ENCODE assay signal across 8 cellular contexts in the genomic region with DNA sequence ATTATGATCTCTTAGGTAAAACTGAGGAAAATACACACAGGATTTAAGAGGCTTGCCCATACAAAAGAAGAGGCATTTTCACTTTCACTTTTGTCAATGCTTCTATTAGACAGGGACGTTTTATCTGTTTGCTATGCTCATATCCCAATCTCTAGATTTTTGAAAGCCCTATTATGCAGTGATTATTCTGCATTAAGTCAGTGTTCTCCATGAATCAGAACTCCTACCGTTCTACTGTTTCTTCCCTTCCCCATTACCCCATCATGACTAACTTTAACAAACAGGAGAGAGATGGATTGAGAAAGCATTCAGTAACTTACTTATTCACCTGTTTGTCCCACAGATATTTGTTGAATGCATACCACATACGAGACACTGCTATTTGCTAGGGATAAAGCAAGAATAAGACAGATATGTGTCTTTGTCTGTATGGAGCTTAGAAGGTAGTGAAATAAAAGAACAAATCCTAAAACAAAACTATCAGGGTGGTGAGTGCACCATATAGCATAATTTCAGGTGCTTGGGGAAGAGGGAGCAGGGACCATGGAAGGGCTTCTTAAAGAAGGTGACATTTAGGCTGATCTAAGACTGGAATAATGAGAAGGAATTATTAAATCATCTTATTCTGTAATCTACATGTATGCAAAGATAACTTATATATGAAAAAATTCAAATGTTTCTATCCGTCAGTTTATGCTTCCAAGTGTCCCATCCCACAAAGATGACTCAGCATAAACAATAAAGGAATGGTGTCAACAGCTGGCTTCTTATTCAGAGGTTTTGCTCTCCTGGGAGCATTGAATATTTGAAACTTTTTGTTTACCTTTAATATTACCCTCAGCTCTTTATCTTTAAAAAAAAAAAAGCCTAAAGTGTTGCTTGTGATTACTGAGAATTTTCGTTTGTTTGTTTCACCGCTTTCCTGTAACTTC.
DNase-seq lines count a peak whose midpoint lies in the region; ATAC-seq and TF ChIP-seq lines count a peak whose summit lies in the region.

No MANE protein-coding gene starts in this region.

- peaks cover 7 to 25% (median 15%) of the 10 kb centered on the region in 7 donors for H3K4me1 Mint-ChIP-seq in naive thymus-derived CD4-positive, alpha-beta T cell
- no peaks in the 10 kb centered on the region for H3K4me1 Mint-ChIP-seq in H9

- peak overlapping the region; percentile 69 to 93 (median 88) for H3K4me3 Mint-ChIP-seq in naive thymus-derived CD4-positive, alpha-beta T cell
- no peak overlapping the region for H3K4me3 Mint-ChIP-seq in H9

- H3K9me3 ChIP-seq in naive thymus-derived CD4-positive, alpha-beta T cell (ENCODE audit: control insufficient read depth in 2 of 3, low read length in 3 of 3) = no peaks in the 10 kb centered on the region
- H3K9me3 ChIP-seq in H9 (ENCODE audit: control insufficient read depth, low read depth, low read length) = no peaks in the 10 kb centered on the region

- H3T11ph ChIP-seq in H9 (ENCODE audit: low read length) = no peak overlapping the region

- POLR2A ChIA-PET in naive thymus-derived CD4-positive, alpha-beta T cell (lab: Charles Lee) = no interaction called here

- no peak overlapping the region for H4K5ac ChIP-seq in H9 (ENCODE audit: insufficient read length, low read depth, low read length)

- intact Hi-C loops in naive thymus-derived CD4-positive, alpha-beta T cell (cut with micrococcal nuclease) = no loop called here
- intact Hi-C loops in lower leg skin (cut with DNase I; ENCODE audit: low total_unique reads) = no loop called here

- in situ Hi-C loops in astrocyte of the spinal cord (cut with HindIII; ENCODE audit: low sequenced_read_pairs) = no loop called here

- no peak overlapping the region for H3K18ac ChIP-seq in H9 (ENCODE audit: insufficient read length, low read depth, low read length)

- H4K91ac ChIP-seq in H9 (ENCODE audit: insufficient read length, low read depth, low read length) = no peak overlapping the region

- TF ChIP-seq CTCF in astrocyte of the spinal cord (IDR thresholded peaks at IDR 0.05; ENCODE audit: low read depth, low read length) = no peak
- no peak for TF ChIP-seq CTCF in lower leg skin (IDR thresholded peaks at IDR 0.05)
- no peak for TF ChIP-seq CTCF in H9 (conservative IDR thresholded peaks at IDR 0.05)

- DNase-seq in DMS53 treated with DMSO at 0.1 percent for 48 hours (lab: John Stamatoyannopoulos, UW; ENCODE audit: unreplicated experiment) (peak; percentile 61), astrocyte of the spinal cord (ENCODE audit: low read depth, low spot score) (peak; percentile 35), lower leg skin (ENCODE audit: low spot score in 2 of 2) (no peak), MV-4-11 (lab: John Stamatoyannopoulos, UW) (no peak), H9 (no peak)
- peak; percentile 23 for DNase-seq in Jurkat, Clone E6-1 (ENCODE audit: low read depth, low spot score)
- peak in 4 of 9 donors; percentile 3 to 23 (median 10) for DNase-seq in naive thymus-derived CD4-positive, alpha-beta T cell

- H3K14ac ChIP-seq in H9 (ENCODE audit: insufficient read depth, low read length) = no peak overlapping the region

- no peak overlapping the region for H3K4me2 ChIP-seq in H9 (ENCODE audit: insufficient read depth, insufficient read length, low read length)

- WGBS in lower leg skin, 2 donors = 33 to 37% methylated on average over 6 of the region's 6 CpGs
- no CpG with 5 or more reads among the region's 6 CpGs for WGBS in H9 (ENCODE audit: extremely low coverage, insufficient read length, low lambda C conversion rate)

- peak overlapping the region; percentile 22 for H3K4me3 ChIP-seq in Jurkat, Clone E6-1 (ENCODE audit: low read length)
- H3K4me3 ChIP-seq in astrocyte of the spinal cord (ENCODE audit: low read depth, low read length) (peak overlapping the region; percentile 11), lower leg skin (ENCODE audit: low read depth, poor library complexity, severe bottlenecking) (no peak overlapping the region)
- peak overlapping the region; percentile 51 for H3K4me3 ChIP-seq in naive thymus-derived CD4-positive, alpha-beta T cell (ENCODE audit: low read length)

- H3K27ac ChIP-seq in naive thymus-derived CD4-positive, alpha-beta T cell (ENCODE audit: low read depth, low read length) = peak overlapping the region; percentile 44
- H3K27ac ChIP-seq in H9 (ENCODE audit: insufficient read length, low read depth, low read length) = no peak overlapping the region

- no peaks in the 10 kb centered on the region for H4K20me1 ChIP-seq in H9 (ENCODE audit: control insufficient read depth, insufficient read depth, insufficient read length)

- H3K79me1 ChIP-seq in H9 (ENCODE audit: insufficient read depth, low read depth, low read length, poor library complexity, severe bottlenecking) = no peaks in the 10 kb centered on the region

- H3K23ac ChIP-seq in H9 (ENCODE audit: insufficient read length, low read depth, low read length) = no peak overlapping the region

- no peak overlapping the region for H3K9ac ChIP-seq in H9 (ENCODE audit: extremely low read depth, insufficient read length, low read length)

- H3K23me2 ChIP-seq in H9 (ENCODE audit: insufficient read length, low read depth, low read length, poor library complexity, severe bottlenecking) = no peaks in the 10 kb centered on the region

- H3K79me2 ChIP-seq in H9 (ENCODE audit: insufficient read depth, low read length) = no peaks in the 10 kb centered on the region

- H2BK5ac ChIP-seq in H9 (ENCODE audit: insufficient read length, low read length) = no peak overlapping the region

- no peak overlapping the region for H2BK15ac ChIP-seq in H9 (ENCODE audit: low read depth, low read length)

- no peak overlapping the region for H2BK20ac ChIP-seq in H9 (ENCODE audit: low read depth, low read length, poor library complexity, severe bottlenecking)

- no peak overlapping the region for H4K8ac ChIP-seq in H9 (replicated peaks; ENCODE audit: insufficient read length, low read depth, low read length)

- H3K4ac ChIP-seq in H9 (ENCODE audit: low read depth, low read length) = no peak overlapping the region

- CTCF ChIA-PET in naive thymus-derived CD4-positive, alpha-beta T cell (lab: Charles Lee) = no interaction called here

- peaks cover 0 to 9% (median 4%) of the 10 kb centered on the region in 11 donors for H3K9me3 Mint-ChIP-seq in naive thymus-derived CD4-positive, alpha-beta T cell
- peaks cover 0 to 4% of the 10 kb centered on the region in 2 experiments; a peak in 3 of 5 replicates for H3K9me3 Mint-ChIP-seq in H9

- peaks cover 0 to 11% (median 4%) of the 10 kb centered on the region in 5 donors for H3K36me3 Mint-ChIP-seq in naive thymus-derived CD4-positive, alpha-beta T cell
- peaks cover 0 to under 1% (median 0%) of the 10 kb centered on the region in 3 experiments; a peak in 3 of 7 replicates for H3K36me3 Mint-ChIP-seq in H9 (ENCODE audit: insufficient read depth in 1 of 3, low read depth in 3 of 3)

- H3K27me3 Mint-ChIP-seq in naive thymus-derived CD4-positive, alpha-beta T cell = peaks cover 0 to 14% (median 8%) of the 10 kb centered on the region in 5 donors
- no peaks in the 10 kb centered on the region for H3K27me3 Mint-ChIP-seq in H9 (ENCODE audit: low read depth)

- H3K27me3 ChIP-seq in naive thymus-derived CD4-positive, alpha-beta T cell (ENCODE audit: control insufficient read depth in 2 of 2, insufficient read depth in 2 of 2, low read length in 2 of 2) = no peaks in the 10 kb centered on the region
- H3K27me3 ChIP-seq in H9 (ENCODE audit: insufficient read depth, low read length) = no peaks in the 10 kb centered on the region

- H3K56ac ChIP-seq in H9 (ENCODE audit: insufficient read length, low read depth, low read length) = no peak overlapping the region

- no peaks in the 10 kb centered on the region for H3K4me1 ChIP-seq in naive thymus-derived CD4-positive, alpha-beta T cell (ENCODE audit: control insufficient read depth in 2 of 2, insufficient read depth in 2 of 2, low read length in 2 of 2)
- H3K4me1 ChIP-seq in H9 (ENCODE audit: insufficient read depth, low read length) = no peaks in the 10 kb centered on the region

- no peak overlapping the region for H2AK5ac ChIP-seq in H9 (ENCODE audit: insufficient read length, low read length)

- no peak overlapping the region for H2BK12ac ChIP-seq in H9 (ENCODE audit: insufficient read length, low read depth, low read length)

- peak overlapping the region; percentile 70 to 91 (median 78) for H3K27ac Mint-ChIP-seq in naive thymus-derived CD4-positive, alpha-beta T cell
- H3K27ac Mint-ChIP-seq in H9 = no peak overlapping the region; a peak in 1 of 7 replicates

- no peak for TF ChIP-seq POLR2A in lower leg skin (IDR thresholded peaks at IDR 0.05)

- H3K36me3 ChIP-seq in naive thymus-derived CD4-positive, alpha-beta T cell (ENCODE audit: control insufficient read depth in 2 of 3, insufficient read depth in 3 of 3, low read length in 3 of 3) = no peaks in the 10 kb centered on the region

- no peak overlapping the region for H2AFZ ChIP-seq in H9 (ENCODE audit: low read length)

- peak; percentile 80 for ATAC-seq in GM21360 (IDR thresholded peaks at IDR 0.05; ENCODE audit: unreplicated experiment)
- ATAC-seq in naive thymus-derived CD4-positive, alpha-beta T cell = peak; percentile 38

- no peak overlapping the region for H2BK120ac ChIP-seq in H9 (ENCODE audit: low read depth, low read length, poor library complexity, severe bottlenecking)

Comparison
In these comparisons a context has a peak if more than half of its experiments do, and no peak if none do; other contexts are left out.
1. DNase-seq: peak in DMS53 treated with DMSO at 0.1 percent for 48 hours (single experiment), Jurkat, Clone E6-1 (single experiment) and astrocyte of the spinal cord (single experiment); none in lower leg skin (0 of 2), MV-4-11 (single experiment) and H9 (single experiment).
2. H3K27ac Mint-ChIP-seq: peak in naive thymus-derived CD4-positive, alpha-beta T cell (9 of 9); none in H9 (0 of 3).
3. H3K4me3 Mint-ChIP-seq: peak in naive thymus-derived CD4-positive, alpha-beta T cell (10 of 10); none in H9 (0 of 2).